In the genomic region with DNA sequence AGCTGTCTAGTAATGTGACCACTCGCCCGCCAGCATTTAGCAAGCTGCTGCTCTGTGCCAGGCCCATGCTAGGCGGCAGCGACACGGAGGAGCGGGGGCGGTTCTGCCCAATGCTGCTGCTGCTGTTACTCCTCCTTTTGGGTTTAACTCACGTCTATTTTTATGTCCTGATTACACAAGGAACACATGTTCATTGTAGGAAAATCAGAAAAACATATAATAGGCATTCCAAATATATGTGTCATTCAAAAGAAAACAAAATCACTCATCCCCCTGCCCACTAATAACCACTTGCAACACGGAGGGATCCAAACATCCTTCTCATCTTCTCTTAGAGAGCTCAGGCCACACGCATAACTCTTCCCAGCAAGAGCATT, we compare ENCODE assay signal across 1 cellular context.
TF ChIP-seq lines count a peak whose summit lies in the region.

No MANE protein-coding gene starts in this region.

TF ChIP-seq in GM23338, 12 proteins besides CTCF, POLR2A, EP300 and RAD21 (continued from another document):
- TF ChIP-seq, protein P1, sequence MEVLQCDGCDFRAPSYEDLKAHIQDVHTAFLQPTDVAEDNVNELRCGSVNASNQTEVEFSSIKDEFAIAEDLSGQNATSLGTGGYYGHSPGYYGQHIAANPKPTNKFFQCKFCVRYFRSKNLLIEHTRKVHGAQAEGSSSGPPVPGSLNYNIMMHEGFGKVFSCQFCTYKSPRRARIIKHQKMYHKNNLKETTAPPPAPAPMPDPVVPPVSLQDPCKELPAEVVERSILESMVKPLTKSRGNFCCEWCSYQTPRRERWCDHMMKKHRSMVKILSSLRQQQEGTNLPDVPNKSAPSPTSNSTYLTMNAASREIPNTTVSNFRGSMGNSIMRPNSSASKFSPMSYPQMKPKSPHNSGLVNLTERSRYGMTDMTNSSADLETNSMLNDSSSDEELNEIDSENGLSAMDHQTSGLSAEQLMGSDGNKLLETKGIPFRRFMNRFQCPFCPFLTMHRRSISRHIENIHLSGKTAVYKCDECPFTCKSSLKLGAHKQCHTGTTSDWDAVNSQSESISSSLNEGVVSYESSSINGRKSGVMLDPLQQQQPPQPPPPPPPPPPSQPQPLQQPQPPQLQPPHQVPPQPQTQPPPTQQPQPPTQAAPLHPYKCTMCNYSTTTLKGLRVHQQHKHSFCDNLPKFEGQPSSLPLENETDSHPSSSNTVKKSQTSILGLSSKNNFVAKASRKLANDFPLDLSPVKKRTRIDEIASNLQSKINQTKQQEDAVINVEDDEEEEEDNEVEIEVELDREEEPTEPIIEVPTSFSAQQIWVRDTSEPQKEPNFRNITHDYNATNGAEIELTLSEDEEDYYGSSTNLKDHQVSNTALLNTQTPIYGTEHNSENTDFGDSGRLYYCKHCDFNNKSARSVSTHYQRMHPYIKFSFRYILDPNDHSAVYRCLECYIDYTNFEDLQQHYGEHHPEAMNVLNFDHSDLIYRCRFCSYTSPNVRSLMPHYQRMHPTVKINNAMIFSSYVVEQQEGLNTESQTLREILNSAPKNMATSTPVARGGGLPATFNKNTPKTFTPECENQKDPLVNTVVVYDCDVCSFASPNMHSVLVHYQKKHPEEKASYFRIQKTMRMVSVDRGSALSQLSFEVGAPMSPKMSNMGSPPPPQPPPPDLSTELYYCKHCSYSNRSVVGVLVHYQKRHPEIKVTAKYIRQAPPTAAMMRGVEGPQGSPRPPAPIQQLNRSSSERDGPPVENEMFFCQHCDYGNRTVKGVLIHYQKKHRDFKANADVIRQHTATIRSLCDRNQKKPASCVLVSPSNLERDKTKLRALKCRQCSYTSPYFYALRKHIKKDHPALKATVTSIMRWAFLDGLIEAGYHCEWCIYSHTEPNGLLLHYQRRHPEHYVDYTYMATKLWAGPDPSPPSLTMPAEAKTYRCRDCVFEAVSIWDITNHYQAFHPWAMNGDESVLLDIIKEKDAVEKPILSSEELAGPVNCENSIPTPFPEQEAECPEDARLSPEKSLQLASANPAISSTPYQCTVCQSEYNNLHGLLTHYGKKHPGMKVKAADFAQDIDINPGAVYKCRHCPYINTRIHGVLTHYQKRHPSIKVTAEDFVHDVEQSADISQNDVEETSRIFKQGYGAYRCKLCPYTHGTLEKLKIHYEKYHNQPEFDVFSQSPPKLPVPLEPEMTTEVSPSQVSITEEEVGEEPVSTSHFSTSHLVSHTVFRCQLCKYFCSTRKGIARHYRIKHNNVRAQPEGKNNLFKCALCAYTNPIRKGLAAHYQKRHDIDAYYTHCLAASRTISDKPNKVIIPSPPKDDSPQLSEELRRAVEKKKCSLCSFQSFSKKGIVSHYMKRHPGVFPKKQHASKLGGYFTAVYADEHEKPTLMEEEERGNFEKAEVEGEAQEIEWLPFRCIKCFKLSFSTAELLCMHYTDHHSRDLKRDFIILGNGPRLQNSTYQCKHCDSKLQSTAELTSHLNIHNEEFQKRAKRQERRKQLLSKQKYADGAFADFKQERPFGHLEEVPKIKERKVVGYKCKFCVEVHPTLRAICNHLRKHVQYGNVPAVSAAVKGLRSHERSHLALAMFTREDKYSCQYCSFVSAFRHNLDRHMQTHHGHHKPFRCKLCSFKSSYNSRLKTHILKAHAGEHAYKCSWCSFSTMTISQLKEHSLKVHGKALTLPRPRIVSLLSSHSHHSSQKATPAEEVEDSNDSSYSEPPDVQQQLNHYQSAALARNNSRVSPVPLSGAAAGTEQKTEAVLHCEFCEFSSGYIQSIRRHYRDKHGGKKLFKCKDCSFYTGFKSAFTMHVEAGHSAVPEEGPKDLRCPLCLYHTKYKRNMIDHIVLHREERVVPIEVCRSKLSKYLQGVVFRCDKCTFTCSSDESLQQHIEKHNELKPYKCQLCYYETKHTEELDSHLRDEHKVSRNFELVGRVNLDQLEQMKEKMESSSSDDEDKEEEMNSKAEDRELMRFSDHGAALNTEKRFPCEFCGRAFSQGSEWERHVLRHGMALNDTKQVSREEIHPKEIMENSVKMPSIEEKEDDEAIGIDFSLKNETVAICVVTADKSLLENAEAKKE (CRISPR knock-in tag; IDR thresholded peaks at IDR 0.05): no peak
- TF ChIP-seq EZH2 (IDR thresholded peaks at IDR 0.05; ENCODE audit: low read depth, unreplicated experiment) (no peak), JUNB (IDR thresholded peaks at IDR 0.05; ENCODE audit: unreplicated experiment) (no peak), CREB1 (CRISPR knock-in tag; IDR thresholded peaks at IDR 0.05; ENCODE audit: low read depth) (no peak)
- TF ChIP-seq, protein P2, sequence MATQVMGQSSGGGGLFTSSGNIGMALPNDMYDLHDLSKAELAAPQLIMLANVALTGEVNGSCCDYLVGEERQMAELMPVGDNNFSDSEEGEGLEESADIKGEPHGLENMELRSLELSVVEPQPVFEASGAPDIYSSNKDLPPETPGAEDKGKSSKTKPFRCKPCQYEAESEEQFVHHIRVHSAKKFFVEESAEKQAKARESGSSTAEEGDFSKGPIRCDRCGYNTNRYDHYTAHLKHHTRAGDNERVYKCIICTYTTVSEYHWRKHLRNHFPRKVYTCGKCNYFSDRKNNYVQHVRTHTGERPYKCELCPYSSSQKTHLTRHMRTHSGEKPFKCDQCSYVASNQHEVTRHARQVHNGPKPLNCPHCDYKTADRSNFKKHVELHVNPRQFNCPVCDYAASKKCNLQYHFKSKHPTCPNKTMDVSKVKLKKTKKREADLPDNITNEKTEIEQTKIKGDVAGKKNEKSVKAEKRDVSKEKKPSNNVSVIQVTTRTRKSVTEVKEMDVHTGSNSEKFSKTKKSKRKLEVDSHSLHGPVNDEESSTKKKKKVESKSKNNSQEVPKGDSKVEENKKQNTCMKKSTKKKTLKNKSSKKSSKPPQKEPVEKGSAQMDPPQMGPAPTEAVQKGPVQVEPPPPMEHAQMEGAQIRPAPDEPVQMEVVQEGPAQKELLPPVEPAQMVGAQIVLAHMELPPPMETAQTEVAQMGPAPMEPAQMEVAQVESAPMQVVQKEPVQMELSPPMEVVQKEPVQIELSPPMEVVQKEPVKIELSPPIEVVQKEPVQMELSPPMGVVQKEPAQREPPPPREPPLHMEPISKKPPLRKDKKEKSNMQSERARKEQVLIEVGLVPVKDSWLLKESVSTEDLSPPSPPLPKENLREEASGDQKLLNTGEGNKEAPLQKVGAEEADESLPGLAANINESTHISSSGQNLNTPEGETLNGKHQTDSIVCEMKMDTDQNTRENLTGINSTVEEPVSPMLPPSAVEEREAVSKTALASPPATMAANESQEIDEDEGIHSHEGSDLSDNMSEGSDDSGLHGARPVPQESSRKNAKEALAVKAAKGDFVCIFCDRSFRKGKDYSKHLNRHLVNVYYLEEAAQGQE (IDR thresholded peaks at IDR 0.05; ENCODE audit: unreplicated experiment): no peak
- TF ChIP-seq, protein P3, sequence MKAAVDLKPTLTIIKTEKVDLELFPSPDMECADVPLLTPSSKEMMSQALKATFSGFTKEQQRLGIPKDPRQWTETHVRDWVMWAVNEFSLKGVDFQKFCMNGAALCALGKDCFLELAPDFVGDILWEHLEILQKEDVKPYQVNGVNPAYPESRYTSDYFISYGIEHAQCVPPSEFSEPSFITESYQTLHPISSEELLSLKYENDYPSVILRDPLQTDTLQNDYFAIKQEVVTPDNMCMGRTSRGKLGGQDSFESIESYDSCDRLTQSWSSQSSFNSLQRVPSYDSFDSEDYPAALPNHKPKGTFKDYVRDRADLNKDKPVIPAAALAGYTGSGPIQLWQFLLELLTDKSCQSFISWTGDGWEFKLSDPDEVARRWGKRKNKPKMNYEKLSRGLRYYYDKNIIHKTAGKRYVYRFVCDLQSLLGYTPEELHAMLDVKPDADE (IDR thresholded peaks at IDR 0.05): no peak
